8 cellular contexts compared by ENCODE assay signal in genomic region chr6:108133594-108134179, GRCh38. TPM values are rescaled to one million over a fixed set of nuclear protein-coding genes. Genes with fewer than 3 reads are reported as not detected.
DNase-seq lines count a peak whose midpoint lies in the region; ATAC-seq and TF ChIP-seq lines count a peak whose summit lies in the region.

No MANE protein-coding gene starts in this region.

- H3K4me2 ChIP-seq in BLaER1, result peak overlapping the region; percentile 33
- H3K4me2 ChIP-seq in HCT116 (ENCODE audit: low read length), result peak overlapping the region; percentile 92

- H3K4me3 ChIP-seq in BLaER1 (no peak overlapping the region), HCT116 (replicated peaks in 1 of 2; ENCODE audit: low read depth in 1 of 2, low read length in 2 of 2) (peak overlapping the region; percentile 37 to 61), NT2/D1 (ENCODE audit: insufficient read length, low read depth) (peak overlapping the region; percentile 8), body of pancreas (no peak overlapping the region), iPS-15b (ENCODE audit: low read depth, low read length) (peak overlapping the region; percentile 35), retinal pigment epithelial cell (ENCODE audit: low read length) (peak overlapping the region; percentile 40)

- BruUV-seq in HCT116 (replicated peaks; lab: Mats Ljungman, UMichigan), result no TSS peak

- H3K9me3 ChIP-seq in BLaER1 (no peaks in the 10 kb centered on the region), HCT116 (ENCODE audit: control insufficient read depth in 1 of 2, insufficient read depth in 1 of 2, low read depth in 1 of 2, low read length in 2 of 2) (no peaks in the 10 kb centered on the region), NT2/D1 (ENCODE audit: insufficient read depth, low read length) (no peaks in the 10 kb centered on the region), body of pancreas (no peaks in the 10 kb centered on the region), iPS-15b (ENCODE audit: control insufficient read depth, insufficient read depth, low read length) (no peaks in the 10 kb centered on the region)

- H3K9me2 ChIP-seq in HCT116 (ENCODE audit: insufficient read depth), result no peaks in the 10 kb centered on the region

- H3K79me2 ChIP-seq in HCT116 (ENCODE audit: insufficient read depth, low read length), result no peaks in the 10 kb centered on the region

- peaks cover 20% of the 10 kb centered on the region for H4K20me1 ChIP-seq in BLaER1
- H4K20me1 ChIP-seq in HCT116 (ENCODE audit: insufficient read depth), result no peaks in the 10 kb centered on the region

- WGBS in body of pancreas, 2 donors, result 2 to 5% methylated on average over 14 to 36 of the region's 36 CpGs

- CTCF ChIA-PET in HCT116 (lab: Charles Lee), result interaction anchor here (1.3 kb wide), 1 partner anchor 358 kb away, joined by 4 read pairs; no protein-coding TSS in a partner anchor

- intact Hi-C loops in HCT116 (cut with micrococcal nuclease) (no loop called here), body of pancreas (cut with DNase I) (no loop called here)

- TF ChIP-seq CTCF in HCT116 (IDR thresholded peaks at IDR 0.05 in 2 of 3, conservative IDR thresholded peaks at IDR 0.05 in 1 of 3; ENCODE audit: borderline replicate concordance in 1 of 3, insufficient read depth in 1 of 3, low read depth in 2 of 3, low read length in 2 of 3), result no peak; a peak in 1 of 6 replicates
- TF ChIP-seq CTCF in body of pancreas (IDR thresholded peaks at IDR 0.05), result peak in 5 of 7 experiments; percentile 6 to 48 (median 40)
- no peak for TF ChIP-seq CTCF in retinal pigment epithelial cell (conservative IDR thresholded peaks at IDR 0.05; ENCODE audit: low read depth, low read length)

- ATAC-seq in HCT116 (peak; percentile 97), body of pancreas (peak; percentile 99), GM18909 (IDR thresholded peaks at IDR 0.05; ENCODE audit: poor library complexity, unreplicated experiment) (no peak)

- TF ChIP-seq RAD21 in HCT116 (IDR thresholded peaks at IDR 0.05; ENCODE audit: low read depth), result 0 out of 2 replicates have a peak, but pooled peaks have one; percentile 13

- no peak overlapping the region for H3K9ac ChIP-seq in BLaER1
- H3K9ac ChIP-seq in HCT116 (ENCODE audit: low read length), result peak overlapping the region; percentile 56
- H3K9ac ChIP-seq in NT2/D1 (ENCODE audit: insufficient read length, low read depth), result no peak overlapping the region
- no peak overlapping the region for H3K9ac ChIP-seq in iPS-15b (ENCODE audit: low read depth, low read length)

- POLR2A ChIA-PET in HCT116 (lab: Charles Lee), result interaction anchor here (1.3 kb wide), 1 partner anchor 12 kb away, joined by 3 read pairs; no protein-coding TSS in a partner anchor

- H3K27ac ChIP-seq in BLaER1, result no peak overlapping the region
- H3K27ac ChIP-seq in HCT116 (ENCODE audit: low read depth, low read length), result peak overlapping the region; percentile 55
- peak overlapping the region; percentile 93 to 97 (median 95) for H3K27ac ChIP-seq in body of pancreas

- DNase-seq in HCT116 (ENCODE audit: low read depth, low spot score) (peak; percentile 66), NT2/D1 (ENCODE audit: low read depth, low spot score) (peak; percentile 84), body of pancreas (peak; percentile 88 to 92 (median 92)), retinal pigment epithelial cell (ENCODE audit: low read depth) (peak; percentile 67), mesenteric fat pad (ENCODE audit: low spot score) (no peak)

- H2AFZ ChIP-seq in HCT116 (ENCODE audit: low read depth, low read length, poor library complexity, severe bottlenecking), result peak overlapping the region; percentile 100

- RAD21 ChIA-PET in HCT116 (lab: Charles Lee; ENCODE audit: low non-redundant PET in 1 of 2, low total read pairs in 2 of 2, uncharacterized antibody in 2 of 2, unreplicated experiment in 2 of 2), result no interaction called here

- H3K4me1 ChIP-seq in BLaER1 (no peaks in the 10 kb centered on the region), HCT116 (ENCODE audit: control insufficient read depth in 1 of 2, insufficient read depth in 2 of 2, low read length in 2 of 2) (peaks cover 12 to 21% of the 10 kb centered on the region in 2 experiments; a peak in 3 of 4 replicates), NT2/D1 (ENCODE audit: insufficient read depth, insufficient read length) (peaks cover 3% of the 10 kb centered on the region), body of pancreas (peaks cover 16% of the 10 kb centered on the region), iPS-15b (ENCODE audit: control insufficient read depth, insufficient read depth, low read length) (peaks cover 17% of the 10 kb centered on the region)

- TF ChIP-seq POLR2A in HCT116 (IDR thresholded peaks at IDR 0.05; ENCODE audit: borderline replicate concordance, extremely low read depth, insufficient read depth, insufficient read length) (peak; percentile 25), body of pancreas (IDR thresholded peaks at IDR 0.05) (peak; percentile 89 to 95 (median 90))

- H3K36me3 ChIP-seq in BLaER1, result no peaks in the 10 kb centered on the region
- no peaks in the 10 kb centered on the region for H3K36me3 ChIP-seq in HCT116 (ENCODE audit: control insufficient read depth in 1 of 2, insufficient read depth in 2 of 2, low read length in 2 of 2)
- H3K36me3 ChIP-seq in NT2/D1 (ENCODE audit: insufficient read depth, insufficient read length, low read length), result no peaks in the 10 kb centered on the region
- no peaks in the 10 kb centered on the region for H3K36me3 ChIP-seq in body of pancreas (replicated peaks in 1 of 2; ENCODE audit: insufficient read depth in 1 of 2, low read depth in 2 of 2)
- no peaks in the 10 kb centered on the region for H3K36me3 ChIP-seq in iPS-15b (ENCODE audit: control insufficient read depth, insufficient read depth, low read length)

- H3K27me3 ChIP-seq in BLaER1 (peaks cover 94% of the 10 kb centered on the region), HCT116 (ENCODE audit: insufficient read depth, low read length) (no peaks in the 10 kb centered on the region), NT2/D1 (ENCODE audit: insufficient read depth, insufficient read length) (peaks cover 53% of the 10 kb centered on the region), body of pancreas (no peaks in the 10 kb centered on the region), iPS-15b (ENCODE audit: control insufficient read depth, insufficient read depth, low read length) (peaks cover 83% of the 10 kb centered on the region)

TF ChIP-seq in HCT116, 20 proteins besides CTCF, POLR2A, EP300 and RAD21 (continues in another document):
- no peak for TF ChIP-seq ZBTB33 (IDR thresholded peaks at IDR 0.05; ENCODE audit: extremely low read depth, insufficient replicate concordance, low read length)
- no peak for TF ChIP-seq ELF1 (IDR thresholded peaks at IDR 0.05; ENCODE audit: borderline replicate concordance, low read depth)
- TF ChIP-seq POLR2AphosphoS5 (IDR thresholded peaks at IDR 0.05; ENCODE audit: low read depth, low read length), result no peak
- no peak for TF ChIP-seq EZH2 (IDR thresholded peaks at IDR 0.05)
- no peak for TF ChIP-seq SRF (IDR thresholded peaks at IDR 0.05; ENCODE audit: low read depth)
- TF ChIP-seq TCF7L2 (IDR thresholded peaks at IDR 0.05; ENCODE audit: borderline replicate concordance, extremely low read depth, insufficient read depth, insufficient read length), result peak; percentile 80
- peak; percentile 41; the same call in 1 of the 2 replicates for TF ChIP-seq SP1 (IDR thresholded peaks at IDR 0.05; ENCODE audit: low read depth)
- 0 out of 2 replicates have a peak, but pooled peaks have one; percentile 9 for TF ChIP-seq SIN3A (IDR thresholded peaks at IDR 0.05; ENCODE audit: low read depth)
- 0 out of 2 replicates have a peak, but pooled peaks have one; percentile 56 for TF ChIP-seq CBX3 (IDR thresholded peaks at IDR 0.05; ENCODE audit: low read depth)
- no peak for TF ChIP-seq ZNF274 (IDR thresholded peaks at IDR 0.05; ENCODE audit: low read depth, low read length)
- peak; percentile 57 for TF ChIP-seq MAX (IDR thresholded peaks at IDR 0.05)
- TF ChIP-seq JUND (IDR thresholded peaks at IDR 0.05), result peak; percentile 60
- peak; percentile 56; the same call in 1 of the 2 replicates for TF ChIP-seq EGR1 (IDR thresholded peaks at IDR 0.05; ENCODE audit: low read depth)
- no peak for TF ChIP-seq CEBPB (IDR thresholded peaks at IDR 0.05; ENCODE audit: low read depth)
- peak; percentile 27 for TF ChIP-seq YY1 (IDR thresholded peaks at IDR 0.05; ENCODE audit: extremely low read depth, insufficient replicate concordance, low read depth, low read length)

RNA-seq across cellular contexts. Expression of gene NR2E1, which starts 32.1 kb away (rescaled TPM):
- total RNA-seq in HCT116 (2021; ENCODE audit: unreplicated experiment), result not detected
- polyA plus RNA-seq in HCT116 (2012), result not detected in 2 replicates
- not detected for total RNA-seq in body of pancreas
- not detected for total RNA-seq in mesenteric fat pad

RNA-seq across cellular contexts. Expression of gene OSTM1, which starts 59.1 kb away (rescaled TPM):
- total RNA-seq in HCT116 (2021; ENCODE audit: unreplicated experiment), result 11.2 TPM
- polyA plus RNA-seq in HCT116 (2012), result 2.7 and 3.9 TPM in 2 replicates
- 10 to 100 TPM; 26.0 to 35.0 TPM for total RNA-seq in body of pancreas
- total RNA-seq in mesenteric fat pad, result 106 TPM

Comparison
In these comparisons a context has a peak if more than half of its experiments do, and no peak if none do; other contexts are left out.
1. H3K4me3 ChIP-seq: peak in HCT116 (2 of 2), NT2/D1 (single experiment), iPS-15b (single experiment) and retinal pigment epithelial cell (single experiment); none in BLaER1 (single experiment) and body of pancreas (0 of 2).
2. CTCF ChIP-seq: peak in body of pancreas (5 of 7); none in HCT116 (0 of 3) and retinal pigment epithelial cell (single experiment).